Comparison of ENCODE assay signal across 23 cellular contexts in genomic region chr5:180095545-180095944, GRCh38.
"Had no signal": no experiment of that assay in that cellular context is flagged by ENCODE, and none has a peak within 500 bp of the region (broad histone marks: within the 10 kb centered on the region; RNA-seq: fewer than 3 reads in every experiment).

No MANE protein-coding gene starts in this region.

- H3K4me3 ChIP-seq: adrenal gland, esophagus muscularis mucosa, tibial nerve had no signal

- H3K36me3 Mint-ChIP-seq: activated naive CD4-positive, alpha-beta T cell treated with anti-CD3 and anti-CD28 coated beads, Interleukin-2, amount 50 U/mL, for 72 hours; naive thymus-derived CD4-positive, alpha-beta T cell; WTC11 had no signal

- ATAC-seq: activated CD8-positive, alpha-beta T cell treated with anti-CD3 and anti-CD28 coated beads for 36 hours; activated naive CD4-positive, alpha-beta T cell treated with anti-CD3 and anti-CD28 coated beads, Interleukin-2, amount 50 U/mL, for 72 hours; activated T-cell treated with anti-CD3 and anti-CD28 coated beads, Interleukin-2, amount 50 U/mL, for 4 hours; activated T-helper 17 cell treated with anti-CD3 and anti-CD28 coated beads, Interleukin-2, amount 50 U/mL, for 72 hours; left cardiac atrium; left ventricle myocardium superior; naive thymus-derived CD4-positive, alpha-beta T cell; right cardiac atrium; WTC11 had no signal

- H3K27me3 Mint-ChIP-seq: activated CD8-positive, alpha-beta T cell treated with anti-CD3 and anti-CD28 coated beads for 36 hours had no signal

- DNase-seq: activated CD4-positive, alpha-beta T cell treated with anti-CD3 and anti-CD28 coated beads for 1 hour; activated CD4-positive, alpha-beta T cell treated with anti-CD3 and anti-CD28 coated beads, Interleukin-2, amount 50 U/mL, for 1 hour; activated CD8-positive, alpha-beta T cell treated with anti-CD3 and anti-CD28 coated beads for 36 hours; activated gamma-delta T cell treated with Interleukin-2 at 50 U/mL for 16 hours; activated T-cell treated with anti-CD3 and anti-CD28 coated beads, Interleukin-2, amount 50 U/mL, for 4 hours; adrenal gland; brain microvascular endothelial cell; cortex of kidney; left cardiac atrium; left ventricle myocardium superior; midbrain; naive thymus-derived CD4-positive, alpha-beta T cell; right cardiac atrium; stimulated activated CD4-positive, alpha-beta T cell treated with anti-CD3 and anti-CD28 coated beads, Interleukin-2, amount 100 ng/mL, for 48 hours; stimulated activated naive CD4-positive, alpha-beta T cell treated with Interleukin-2 at 50 U/mL for 16 hours; T-helper 2 cell had no signal

- H3K9me3 Mint-ChIP-seq: activated CD8-positive, alpha-beta T cell treated with anti-CD3 and anti-CD28 coated beads for 36 hours; activated naive CD4-positive, alpha-beta T cell treated with anti-CD3 and anti-CD28 coated beads, Interleukin-2, amount 50 U/mL, for 72 hours; activated T-cell treated with anti-CD3 and anti-CD28 coated beads, Interleukin-2, amount 50 U/mL, for 4 hours; activated T-helper 17 cell treated with anti-CD3 and anti-CD28 coated beads, Interleukin-2, amount 50 U/mL, for 72 hours had no signal

- H3K9me3 ChIP-seq: adrenal gland, esophagus muscularis mucosa had no signal

- FAIRE-seq: astrocyte, frontal cortex had no signal

- H3K36me3 ChIP-seq: adrenal gland, brain microvascular endothelial cell, esophagus muscularis mucosa had no signal

- H3K27ac ChIP-seq: adrenal gland, brain microvascular endothelial cell, esophagus muscularis mucosa, tibial nerve had no signal

- H3K27me3 ChIP-seq: adrenal gland, brain microvascular endothelial cell, tibial nerve had no signal

- H3K4me3 Mint-ChIP-seq: activated CD8-positive, alpha-beta T cell treated with anti-CD3 and anti-CD28 coated beads for 36 hours; activated T-cell treated with anti-CD3 and anti-CD28 coated beads, Interleukin-2, amount 50 U/mL, for 4 hours; activated T-helper 17 cell treated with anti-CD3 and anti-CD28 coated beads, Interleukin-2, amount 50 U/mL, for 72 hours; naive thymus-derived CD4-positive, alpha-beta T cell; WTC11 had no signal

- H3K27ac Mint-ChIP-seq: activated CD8-positive, alpha-beta T cell treated with anti-CD3 and anti-CD28 coated beads for 36 hours; activated naive CD4-positive, alpha-beta T cell treated with anti-CD3 and anti-CD28 coated beads, Interleukin-2, amount 50 U/mL, for 72 hours; activated T-helper 17 cell treated with anti-CD3 and anti-CD28 coated beads, Interleukin-2, amount 50 U/mL, for 72 hours; WTC11 had no signal
